Comparison of ENCODE assay signal across 23 cellular contexts in the genomic region with DNA sequence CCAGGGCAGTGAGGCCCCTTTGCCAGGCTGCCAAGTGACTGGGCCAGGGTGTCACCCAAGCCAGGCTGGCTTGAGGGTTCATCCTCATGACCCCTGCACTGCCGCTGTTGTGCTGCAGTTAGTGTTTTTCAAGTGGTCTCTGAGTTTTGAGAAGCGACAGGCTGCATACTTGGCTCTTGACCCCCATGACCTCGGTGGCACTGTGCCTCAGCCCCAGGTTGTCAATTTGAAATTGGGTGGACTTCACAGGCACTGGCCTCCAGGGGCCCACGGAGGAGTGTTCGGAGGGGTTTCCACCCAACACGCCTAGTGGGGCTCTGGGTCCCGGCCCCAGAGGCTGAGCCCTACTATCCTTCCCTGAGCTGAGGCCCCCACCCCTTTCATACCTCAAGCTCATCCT.
"Had no signal": no experiment of that assay in that cellular context is flagged by ENCODE, and none has a peak within 500 bp of the region (broad histone marks: within the 10 kb centered on the region; RNA-seq: fewer than 3 reads in every experiment).

No MANE protein-coding gene starts in this region.

- H3K27ac ChIP-seq: hepatocyte, neutrophil, parathyroid adenoma, suprapubic skin had no signal

- FAIRE-seq: endometrium, frontal cortex, islet of Langerhans had no signal

- DNase-seq: dermis blood vessel endothelial cell; effector memory CD8-positive, alpha-beta T cell; erythroblast; heart left ventricle; left colon; mammary epithelial cell; mesendoderm; naive thymus-derived CD8-positive, alpha-beta T cell; right cardiac atrium; sigmoid colon; stimulated activated CD4-positive, alpha-beta T cell treated with anti-CD3 and anti-CD28 coated beads, Interleukin-15, amount 100 ng/mL, for 24 hours; stimulated activated CD4-positive, alpha-beta T cell treated with anti-CD3 and anti-CD28 coated beads, Interleukin-2, amount 100 ng/mL, for 48 hours; stimulated activated naive B cell treated with anti-CD40 and anti-IgM and Interleukin-4, amounts not matched to agents 10 μg/mL and 1 μg/mL and 100 μg/mL, for 72 hours; trophoblast cell had no signal

- H3K27me3 ChIP-seq: heart left ventricle, hepatocyte, neutrophil, sigmoid colon, suprapubic skin had no signal

- H3K9me3 ChIP-seq: heart left ventricle, neutrophil, sigmoid colon, suprapubic skin had no signal

- H3K9ac ChIP-seq: parathyroid adenoma had no signal

- H3K4me3 ChIP-seq: coronary artery, heart left ventricle, hepatocyte, sigmoid colon, skin epidermis, suprapubic skin had no signal

- ATAC-seq: effector memory CD8-positive, alpha-beta T cell; heart left ventricle; left colon; naive thymus-derived CD8-positive, alpha-beta T cell; right cardiac atrium; stimulated activated naive B cell treated with anti-CD40 and anti-IgM and Interleukin-4, amounts not matched to agents 10 μg/mL and 1 μg/mL and 100 μg/mL, for 72 hours had no signal

- H3K4me1 ChIP-seq: parathyroid adenoma had no signal
